ENCODE assay signal across 9 cellular contexts in the genomic region with DNA sequence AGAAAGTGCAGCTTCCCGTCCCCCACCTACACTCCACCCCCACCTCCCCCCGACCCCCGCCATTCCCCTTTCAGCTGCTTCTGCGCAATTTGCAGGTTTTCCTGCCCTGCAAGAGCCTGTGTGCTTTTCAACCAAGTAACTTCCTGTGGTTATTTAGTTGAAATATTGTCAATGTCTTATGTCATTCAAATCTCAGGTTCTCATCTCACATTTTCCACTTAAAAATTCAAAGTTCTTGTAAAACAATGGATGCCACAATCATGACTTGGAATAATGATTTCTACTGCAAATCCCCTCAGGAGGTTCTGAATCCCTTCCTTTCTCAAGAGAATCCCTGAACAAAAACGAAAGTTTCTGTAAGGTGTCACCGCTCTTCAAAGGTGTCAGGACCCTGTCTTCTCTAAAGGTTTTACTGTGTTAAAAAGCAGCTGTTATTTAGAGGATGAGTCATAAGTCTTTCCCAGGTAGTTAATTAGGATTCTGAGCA. TPM values are rescaled to one million over a fixed set of nuclear protein-coding genes. Genes with fewer than 3 reads are reported as not detected.
DNase-seq lines count a peak whose midpoint lies in the region; ATAC-seq and TF ChIP-seq lines count a peak whose summit lies in the region.
"Had no signal": no experiment of that assay in that cellular context is flagged by ENCODE, and none has a peak within 500 bp of the region (broad histone marks: within the 10 kb centered on the region; RNA-seq: fewer than 3 reads in every experiment).

No MANE protein-coding gene starts in this region.

- peaks cover 36% of the 10 kb centered on the region for H3K4me1 ChIP-seq in OCI-LY3 (ENCODE audit: low read length)
- peaks cover 0 to 8% of the 10 kb centered on the region in 2 donors for H3K4me1 ChIP-seq in ascending aorta
- peaks cover 0 to 12% of the 10 kb centered on the region in 2 donors for H3K4me1 ChIP-seq in muscle layer of duodenum (ENCODE audit: control insufficient read depth in 1 of 2, insufficient read depth in 2 of 2, low read length in 2 of 2)
- peaks cover 38% of the 10 kb centered on the region for H3K4me1 ChIP-seq in vagina

- no peaks in the 10 kb centered on the region for H3K27me3 ChIP-seq in GM06990 (replicated peaks; ENCODE audit: control insufficient read depth, insufficient read depth, low read length)
- H3K27me3 ChIP-seq in OCI-LY3 (ENCODE audit: low read depth, low read length), result no peaks in the 10 kb centered on the region
- no peaks in the 10 kb centered on the region for H3K27me3 ChIP-seq in ascending aorta
- H3K27me3 ChIP-seq in muscle layer of duodenum (ENCODE audit: low read depth, low read length), result no peaks in the 10 kb centered on the region
- no peaks in the 10 kb centered on the region for H3K27me3 ChIP-seq in vagina

- H3K4me3 ChIP-seq in GM06990 (replicated peaks; ENCODE audit: low read depth, low read length), result peak overlapping the region; percentile 79
- peak overlapping the region; percentile 91 for H3K4me3 ChIP-seq in OCI-LY3 (ENCODE audit: low read length)
- peak overlapping the region; percentile 75 to 81 for H3K4me3 ChIP-seq in ascending aorta
- H3K4me3 ChIP-seq in muscle layer of duodenum (ENCODE audit: low read depth in 1 of 2, low read length in 2 of 2), result no peak overlapping the region
- peak overlapping the region; percentile 67 to 82 for H3K4me3 ChIP-seq in vagina

- H3K9ac ChIP-seq in OCI-LY3 (ENCODE audit: low read length), result peak overlapping the region; percentile 98; the same call in 1 of the 2 replicates

- H3K36me3 ChIP-seq in GM06990 (ENCODE audit: control insufficient read depth, insufficient read depth, low read length) (peaks cover 2% of the 10 kb centered on the region), OCI-LY3 (replicated peaks; ENCODE audit: low read depth, low read length) (peaks cover 28% of the 10 kb centered on the region), ascending aorta (peaks cover 0 to 4% of the 10 kb centered on the region in 2 donors), muscle layer of duodenum (ENCODE audit: control insufficient read depth in 1 of 2, insufficient read depth in 2 of 2, low read length in 2 of 2) (peaks cover 0 to 10% of the 10 kb centered on the region in 2 donors), vagina (no peaks in the 10 kb centered on the region)

- no peaks in the 10 kb centered on the region for H3K9me3 ChIP-seq in OCI-LY3 (ENCODE audit: insufficient read depth, low read length)
- H3K9me3 ChIP-seq in ascending aorta, result no peaks in the 10 kb centered on the region
- H3K9me3 ChIP-seq in muscle layer of duodenum (ENCODE audit: control insufficient read depth in 1 of 2, low read length in 2 of 2), result no peaks in the 10 kb centered on the region
- H3K9me3 ChIP-seq in vagina, result no peaks in the 10 kb centered on the region

- intact Hi-C loops in ascending aorta (cut with DNase I) (loop anchor here (5.0 to 10.0 kb wide), 5 partner anchors 176 to 1674 kb away; partner anchors contain the start of gene ATF7IP), vagina (cut with DNase I) (loop anchor here (10.0 kb wide), 1 partner anchor 113 kb away; the partner anchor contains the start of gene MGP)

- DNase-seq in GM06990 (ENCODE audit: extremely low read depth, insufficient read length) (peak; percentile 54), ascending aorta (ENCODE audit: low spot score in 2 of 2) (no peak), vagina (ENCODE audit: extremely low spot score in 2 of 2) (no peak), dedifferentiated amniotic fluid mesenchymal stem cell (ENCODE audit: extremely low spot score) (no peak), cerebellum (ENCODE audit: low spot score) (no peak)

- no peak for TF ChIP-seq POLR2A in vagina (IDR thresholded peaks at IDR 0.05)

- H4K20me1 ChIP-seq in OCI-LY3 (ENCODE audit: insufficient read depth, low read length), result 0 out of 2 replicates have a peak, but pooled peaks cover 2% of the 10 kb centered on the region

- peaks cover 47% of the 10 kb centered on the region for H3K79me2 ChIP-seq in OCI-LY3 (ENCODE audit: low read length)

- TF ChIP-seq CTCF in GM06990 (IDR thresholded peaks at IDR 0.05; ENCODE audit: insufficient read depth, low read length, poor library complexity, severe bottlenecking) (no peak), OCI-LY3 (IDR thresholded peaks at IDR 0.05; ENCODE audit: low read depth, low read length) (no peak), ascending aorta (IDR thresholded peaks at IDR 0.05) (no peak), vagina (IDR thresholded peaks at IDR 0.05) (no peak)

- H3K4me2 ChIP-seq in OCI-LY3 (ENCODE audit: low read length), result peak overlapping the region; percentile 76

- H3K27ac ChIP-seq in OCI-LY3 (ENCODE audit: low read length), result peak overlapping the region; percentile 95
- peak overlapping the region; percentile 88 to 98 for H3K27ac ChIP-seq in ascending aorta
- H3K27ac ChIP-seq in muscle layer of duodenum (ENCODE audit: low read length), result peak overlapping the region; percentile 100
- peak overlapping the region; percentile 94 for H3K27ac ChIP-seq in vagina

- no peak for ATAC-seq in HG02588 (IDR thresholded peaks at IDR 0.05; ENCODE audit: unreplicated experiment)

- H2AFZ ChIP-seq in OCI-LY3 (ENCODE audit: low read depth, low read length), result no peak overlapping the region

RNA-seq across cellular contexts. Expression of gene WBP11, which starts 31.6 kb away (rescaled TPM):
- total RNA-seq in ascending aorta (6.7 TPM), vagina (12.8 TPM), cerebellum (26.2 TPM)

RNA-seq across cellular contexts. Expression of gene C12orf60, which starts 31.8 kb away (rescaled TPM):
- total RNA-seq in ascending aorta, result not detected
- total RNA-seq in vagina, result 0.74 TPM
- total RNA-seq in cerebellum, result 4.4 TPM

RNA-seq across cellular contexts. Expression of gene SMCO3, which starts 42.3 kb away (rescaled TPM):
- total RNA-seq in ascending aorta (2.1 TPM), vagina (not detected), cerebellum (not detected)
- total RNA-seq: HT1080 had no signal

Comparison
In these comparisons a context has a peak if more than half of its experiments do, and no peak if none do; other contexts are left out.
1. H3K4me3 ChIP-seq: peak in GM06990 (single experiment), OCI-LY3 (single experiment), ascending aorta (2 of 2) and vagina (2 of 2); none in muscle layer of duodenum (0 of 2).
2. Peak in every context shown above with its lines, with median percentiles within 50 percentile points of each other: H3K27ac ChIP-seq.